ENCODE assay signal across 21 cellular contexts in genomic region chr11:87251560-87251959, GRCh38.
DNase-seq lines count a peak whose midpoint lies in the region; ATAC-seq, FAIRE-seq and TF ChIP-seq lines count a peak whose summit lies in the region.
"Had no signal": no experiment of that assay in that cellular context is flagged by ENCODE, and none has a peak within 500 bp of the region (broad histone marks: within the 10 kb centered on the region; RNA-seq: fewer than 3 reads in every experiment).

No MANE protein-coding gene starts in this region.

- TF ChIP-seq CTCF in astrocyte (IDR thresholded peaks at IDR 0.05; ENCODE audit: insufficient read depth, low read depth, low read length) = no peak

- no peaks in the 10 kb centered on the region for H3K9me3 ChIP-seq in astrocyte (ENCODE audit: insufficient read depth, low read depth, low read length)

- H3K9ac ChIP-seq in astrocyte (ENCODE audit: low read length) = no peak overlapping the region

- H3K27me3 ChIP-seq in astrocyte (ENCODE audit: insufficient read depth, low read length) = no peaks in the 10 kb centered on the region

- H3K4me3 ChIP-seq in astrocyte (ENCODE audit: insufficient read depth, low read depth, low read length) = no peak overlapping the region
- H3K4me3 ChIP-seq: GM12878 had no signal

- peak; percentile 29 for FAIRE-seq in astrocyte (lab: Jason Lieb, UNC)
- FAIRE-seq: GM12878, GM18507 had no signal

- H3K9me3 Mint-ChIP-seq in activated naive CD8-positive, alpha-beta T cell (ENCODE audit: low read depth) = peaks cover 5% of the 10 kb centered on the region
- H3K9me3 Mint-ChIP-seq in activated naive CD8-positive, alpha-beta T cell treated with anti-CD3 and anti-CD28 coated beads, Interleukin-2, amount 50 U/mL, for 24 hours = no peaks in the 10 kb centered on the region
- H3K9me3 Mint-ChIP-seq in astrocyte (ENCODE audit: unreplicated experiment) = peaks cover 7% of the 10 kb centered on the region

- peaks cover 44% of the 10 kb centered on the region for H3K4me1 Mint-ChIP-seq in activated naive CD8-positive, alpha-beta T cell (ENCODE audit: low read depth)
- H3K4me1 Mint-ChIP-seq in activated naive CD8-positive, alpha-beta T cell treated with anti-CD3 and anti-CD28 coated beads, Interleukin-2, amount 50 U/mL, for 24 hours = peaks cover 24% of the 10 kb centered on the region
- H3K4me1 Mint-ChIP-seq in astrocyte (ENCODE audit: low read depth, unreplicated experiment) = peaks cover 5% of the 10 kb centered on the region
- H3K4me1 Mint-ChIP-seq: H9 had no signal

- H3K36me3 ChIP-seq in astrocyte (ENCODE audit: insufficient read depth, low read length) = no peaks in the 10 kb centered on the region

- H3K4me2 ChIP-seq in astrocyte (ENCODE audit: low read length) = no peak overlapping the region

- H3K27ac Mint-ChIP-seq in activated naive CD8-positive, alpha-beta T cell = peak overlapping the region; percentile 74
- no peak overlapping the region for H3K27ac Mint-ChIP-seq in activated naive CD8-positive, alpha-beta T cell treated with anti-CD3 and anti-CD28 coated beads, Interleukin-2, amount 50 U/mL, for 24 hours
- no peak overlapping the region for H3K27ac Mint-ChIP-seq in astrocyte (ENCODE audit: unreplicated experiment)
- H3K27ac Mint-ChIP-seq: H9, IgD-negative memory B cell had no signal

- no peaks in the 10 kb centered on the region for H3K79me2 ChIP-seq in astrocyte (ENCODE audit: insufficient read depth, low read length)

- H3K27me3 Mint-ChIP-seq in activated naive CD8-positive, alpha-beta T cell = no peaks in the 10 kb centered on the region
- no peaks in the 10 kb centered on the region for H3K27me3 Mint-ChIP-seq in activated naive CD8-positive, alpha-beta T cell treated with anti-CD3 and anti-CD28 coated beads, Interleukin-2, amount 50 U/mL, for 24 hours
- H3K27me3 Mint-ChIP-seq in astrocyte (ENCODE audit: low read depth, unreplicated experiment) = no peaks in the 10 kb centered on the region
- H3K27me3 Mint-ChIP-seq: CD4-positive, CD25-positive, alpha-beta regulatory T cell; IgD-negative memory B cell had no signal

- H3K4me1 ChIP-seq in astrocyte (ENCODE audit: insufficient read depth, low read length) = no peaks in the 10 kb centered on the region

- H4K20me1 ChIP-seq in astrocyte (ENCODE audit: insufficient read depth, low read length) = no peaks in the 10 kb centered on the region

- no peak overlapping the region for H3K4me3 Mint-ChIP-seq in activated naive CD8-positive, alpha-beta T cell
- H3K4me3 Mint-ChIP-seq in activated naive CD8-positive, alpha-beta T cell treated with anti-CD3 and anti-CD28 coated beads, Interleukin-2, amount 50 U/mL, for 24 hours = no peak overlapping the region
- no peak overlapping the region for H3K4me3 Mint-ChIP-seq in astrocyte (ENCODE audit: unreplicated experiment)
- H3K4me3 Mint-ChIP-seq: CD4-positive, CD25-positive, alpha-beta regulatory T cell; H9; IgD-negative memory B cell had no signal

- no peak for ATAC-seq in activated naive CD8-positive, alpha-beta T cell treated with anti-CD3 and anti-CD28 coated beads, Interleukin-2, amount 50 U/mL, for 24 hours
- ATAC-seq in HG03521 (IDR thresholded peaks at IDR 0.05; ENCODE audit: unreplicated experiment) = no peak
- ATAC-seq: GM12878, Panc1 had no signal

- peaks cover 10% of the 10 kb centered on the region for H3K36me3 Mint-ChIP-seq in activated naive CD8-positive, alpha-beta T cell
- peaks cover 6% of the 10 kb centered on the region for H3K36me3 Mint-ChIP-seq in activated naive CD8-positive, alpha-beta T cell treated with anti-CD3 and anti-CD28 coated beads, Interleukin-2, amount 50 U/mL, for 24 hours (ENCODE audit: low read depth)
- peaks cover 5% of the 10 kb centered on the region for H3K36me3 Mint-ChIP-seq in astrocyte (ENCODE audit: low read depth, unreplicated experiment)

- no peak overlapping the region for H3K27ac ChIP-seq in astrocyte (ENCODE audit: low read depth, low read length)

- DNase-seq in activated naive CD8-positive, alpha-beta T cell treated with anti-CD3 and anti-CD28 coated beads, Interleukin-2, amount 50 U/mL, for 24 hours = no peak
- DNase-seq in astrocyte (ENCODE audit: low read depth) (no peak), iris pigment epithelial cell (ENCODE audit: low read depth) (peak; percentile 64), DMS53 (lab: John Stamatoyannopoulos, UW) (no peak)
- no peak for DNase-seq in stimulated activated CD4-positive, alpha-beta T cell treated with anti-CD3 and anti-CD28 coated beads, Interleukin-1b, Interleukin-23, amount 100 ng/mL, for 48 hours
- DNase-seq: ACHN; Calu3; CD4-positive, CD25-positive, alpha-beta regulatory T cell; DMS79; H9; MV-4-11; NCI-H1417 treated with DMSO at 0.1 percent for 48 hours; NCI-H2029; NCI-H2171 treated with DMSO at 0.1 percent for 48 hours; NCI-H774 had no signal

- H2AFZ ChIP-seq in astrocyte (ENCODE audit: low read depth, low read length) = no peak overlapping the region
